Comparison of ENCODE assay signal across 9 cellular contexts in the genomic region with DNA sequence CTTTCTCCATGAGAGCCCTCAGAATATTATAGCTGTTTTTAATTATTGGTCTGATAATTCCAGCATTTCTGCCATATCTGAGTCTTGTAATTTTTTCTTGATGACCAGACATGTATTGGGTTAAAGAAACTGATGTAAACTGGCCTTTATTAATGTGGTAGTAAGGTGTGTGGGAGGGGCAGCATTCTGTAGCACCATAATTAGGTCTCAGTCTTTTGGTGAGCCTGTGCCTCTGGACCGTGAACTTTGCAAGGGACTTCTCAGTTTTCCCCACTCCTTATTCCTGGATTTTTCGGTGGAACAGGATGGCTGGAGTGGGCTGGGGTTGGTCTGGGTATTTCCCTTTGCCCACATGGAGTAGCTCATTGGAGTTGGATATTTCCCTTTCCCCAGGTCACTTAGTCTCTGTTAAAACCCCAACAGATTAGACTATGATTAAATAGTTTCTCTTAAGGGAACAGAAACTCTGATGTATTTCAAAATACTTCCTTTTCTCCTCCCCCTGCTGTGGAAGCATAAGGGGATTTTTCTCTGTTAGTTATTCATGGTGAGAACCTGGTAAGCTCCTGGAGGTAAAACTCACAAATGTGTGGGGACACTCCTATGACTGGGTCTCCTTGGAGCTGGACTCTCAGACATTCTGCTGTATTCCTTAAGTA. TPM values are rescaled to one million over a fixed set of nuclear protein-coding genes. Genes with fewer than 3 reads are reported as not detected.
DNase-seq lines count a peak whose midpoint lies in the region; ATAC-seq and TF ChIP-seq lines count a peak whose summit lies in the region.
"Had no signal": no experiment of that assay in that cellular context is flagged by ENCODE, and none has a peak within 500 bp of the region (broad histone marks: within the 10 kb centered on the region; RNA-seq: fewer than 3 reads in every experiment).

No MANE protein-coding gene starts in this region.

- ATAC-seq in GM19043 (IDR thresholded peaks at IDR 0.05; ENCODE audit: low read depth, unreplicated experiment) (peak; percentile 84), HG02852 (IDR thresholded peaks at IDR 0.05; ENCODE audit: unreplicated experiment) (peak; percentile 88), Right ventricle myocardium inferior (no peak), T-cell (replicated peaks in 1 of 4) (no peak)

- no peak overlapping the region for H3K27ac ChIP-seq in right atrium auricular region

- H3K4me1 ChIP-seq in right atrium auricular region, result no peaks in the 10 kb centered on the region

- H3K4me3 ChIP-seq in NB4 (ENCODE audit: low read depth, low read length), result no peak overlapping the region
- no peak overlapping the region for H3K4me3 ChIP-seq in right atrium auricular region

- no peaks in the 10 kb centered on the region for H3K27me3 ChIP-seq in right atrium auricular region

- no peak for TF ChIP-seq CTCF in NB4 (IDR thresholded peaks at IDR 0.05; ENCODE audit: low read depth, low read length)
- TF ChIP-seq CTCF in right atrium auricular region (IDR thresholded peaks at IDR 0.05), result no peak

- peak; percentile 64 for DNase-seq in NB4 (ENCODE audit: low read depth)
- DNase-seq in renal cortical epithelial cell (ENCODE audit: low read depth), result peak; percentile 90
- DNase-seq in Right ventricle myocardium inferior (ENCODE audit: missing footprints), result no peak
- DNase-seq in NCI-H2107 treated with DMSO at 0.1 percent for 48 hours (lab: John Stamatoyannopoulos, UW; ENCODE audit: unreplicated experiment), result no peak
- no peak for DNase-seq in T-cell
- no peak for DNase-seq in right atrium auricular region (ENCODE audit: low spot score)
- DNase-seq: foreskin fibroblast had no signal

- no peaks in the 10 kb centered on the region for H3K36me3 ChIP-seq in right atrium auricular region

- H3K9me3 Mint-ChIP-seq in T-cell, result peaks cover 0 to 2% (median 0%) of the 10 kb centered on the region in 3 donors

- CTCF ChIA-PET in T-cell (lab: Charles Lee), result no interaction called here

- no peaks in the 10 kb centered on the region for H3K9me3 ChIP-seq in right atrium auricular region

- H3K27me3 Mint-ChIP-seq in T-cell, result no peaks in the 10 kb centered on the region

- no peak overlapping the region for H3K27ac Mint-ChIP-seq in T-cell

- H3K36me3 Mint-ChIP-seq in T-cell, result no peaks in the 10 kb centered on the region

- POLR2A ChIA-PET in T-cell (lab: Charles Lee), result no interaction called here

- H3K4me3 Mint-ChIP-seq in T-cell, result no peak overlapping the region

- intact Hi-C loops in Right ventricle myocardium inferior (cut with DNase I), result no loop called here

- TF ChIP-seq POLR2A in NB4 (IDR thresholded peaks at IDR 0.05; ENCODE audit: extremely low read depth, insufficient read length), result no peak

- H3K4me1 Mint-ChIP-seq in T-cell, result peaks cover 0 to 2% (median 0%) of the 10 kb centered on the region in 3 donors

RNA-seq across cellular contexts. Expression of a gene that starts 52.4 kb away (rescaled TPM):
- total RNA-seq in renal cortical epithelial cell (9.4 and 12.1 TPM in 2 replicates), Right ventricle myocardium inferior (4.5 TPM), T-cell (1 to 10 TPM in 4 of 5 donors, under 1 TPM in 1; 0.50 to 2.3 (median 1.4) TPM), right atrium auricular region (1 to 10 TPM; 1.6 to 1.7 TPM)

RNA-seq across cellular contexts. Expression of a gene that starts 57.7 kb away (rescaled TPM):
- total RNA-seq in renal cortical epithelial cell, result 32.6 and 38.2 TPM in 2 replicates
- total RNA-seq in Right ventricle myocardium inferior, result 6.5 TPM
- total RNA-seq in T-cell, result 10 to 100 TPM in 2 of 5 donors, 1 to 10 TPM in 3; 7.4 to 12.5 (median 10.0) TPM
- 1 to 10 TPM; 4.9 to 6.9 TPM for total RNA-seq in right atrium auricular region

Comparison
In these comparisons a context has a peak if more than half of its experiments do, and no peak if none do; other contexts are left out.
1. ATAC-seq: peak in GM19043 (single experiment) and HG02852 (single experiment); none in Right ventricle myocardium inferior (single experiment) and T-cell (0 of 4).
2. DNase-seq: peak in NB4 (single experiment) and renal cortical epithelial cell (single experiment); none in Right ventricle myocardium inferior (single experiment), NCI-H2107 treated with DMSO at 0.1 percent for 48 hours (single experiment), T-cell (0 of 34) and right atrium auricular region (single experiment).